In genomic region chr14:34085695-34086094, GRCh38 we compare ENCODE assay signal across 22 cellular contexts.
"Had no signal": no experiment of that assay in that cellular context is flagged by ENCODE, and none has a peak within 500 bp of the region (broad histone marks: within the 10 kb centered on the region; RNA-seq: fewer than 3 reads in every experiment).

No MANE protein-coding gene starts in this region.

- H3K27me3 Mint-ChIP-seq: stimulated activated memory B cell treated with anti-CD40 and anti-IgM and Interleukin-4, amounts not matched to agents 10 μg/mL and 1 μg/mL and 100 μg/mL, for 72 hours had no signal

- H3K27ac ChIP-seq: dorsolateral prefrontal cortex, gastroesophageal sphincter, parathyroid adenoma, prostate gland, spleen, tibial artery, upper lobe of right lung, vagina had no signal

- H3K4me1 Mint-ChIP-seq: stimulated activated memory B cell treated with anti-CD40 and anti-IgM and Interleukin-4, amounts not matched to agents 10 μg/mL and 1 μg/mL and 100 μg/mL, for 72 hours had no signal

- H3K36me3 ChIP-seq: gastroesophageal sphincter, prostate gland, spleen, tibial artery, upper lobe of right lung, vagina had no signal

- H3K4me3 Mint-ChIP-seq: naive thymus-derived CD4-positive, alpha-beta T cell; nephron progenitor cell; stimulated activated memory B cell treated with anti-CD40 and anti-IgM and Interleukin-4, amounts not matched to agents 10 μg/mL and 1 μg/mL and 100 μg/mL, for 72 hours; stimulated activated naive CD8-positive, alpha-beta T cell treated with anti-CD3 and anti-CD28 coated beads, Interleukin-15, Interleukin-2, amounts not matched to agents 100 ng/mL and 50 ng/mL, for 24 hours had no signal

- H3K27ac Mint-ChIP-seq: naive thymus-derived CD4-positive, alpha-beta T cell; nephron progenitor cell; stimulated activated memory B cell treated with anti-CD40 and anti-IgM and Interleukin-4, amounts not matched to agents 10 μg/mL and 1 μg/mL and 100 μg/mL, for 72 hours; stimulated activated naive CD8-positive, alpha-beta T cell treated with anti-CD3 and anti-CD28 coated beads, Interleukin-15, Interleukin-2, amounts not matched to agents 100 ng/mL and 50 ng/mL, for 24 hours had no signal

- H3K4me3 ChIP-seq: dorsolateral prefrontal cortex, gastroesophageal sphincter, lung, prostate gland, spleen, tibial artery, upper lobe of right lung, vagina had no signal

- H3K9me3 ChIP-seq: gastroesophageal sphincter, prostate gland, tibial artery, upper lobe of right lung, vagina had no signal

- DNase-seq: cortex of kidney; dorsolateral prefrontal cortex; effector CD8-positive, alpha-beta T cell; glutamatergic neuron; left ventricle myocardium superior; naive thymus-derived CD4-positive, alpha-beta T cell; nephron progenitor cell; retina; spleen; stimulated activated CD4-positive, alpha-beta T cell treated with anti-CD3 and anti-CD28 coated beads, Interleukin-15, amount 100 ng/mL, for 24 hours; stimulated activated CD4-positive, alpha-beta T cell treated with anti-CD3 and anti-CD28 coated beads, Interleukin-1b, Interleukin-23, amount 100 ng/mL, for 48 hours; stimulated activated CD4-positive, alpha-beta T cell treated with anti-CD3 and anti-CD28 coated beads, Interleukin-4, amount 100 ng/mL, for 24 hours; tibial artery; upper lobe of right lung had no signal

- H3K27me3 ChIP-seq: dorsolateral prefrontal cortex, gastroesophageal sphincter, spleen, tibial artery, upper lobe of right lung, vagina had no signal

- H2AFZ ChIP-seq: parathyroid adenoma had no signal

- H3K4me1 ChIP-seq: parathyroid adenoma, spleen had no signal

- H3K9me3 Mint-ChIP-seq: stimulated activated memory B cell treated with anti-CD40 and anti-IgM and Interleukin-4, amounts not matched to agents 10 μg/mL and 1 μg/mL and 100 μg/mL, for 72 hours; stimulated activated naive CD8-positive, alpha-beta T cell treated with anti-CD3 and anti-CD28 coated beads, Interleukin-15, Interleukin-2, amounts not matched to agents 100 ng/mL and 50 ng/mL, for 24 hours had no signal

- ATAC-seq: gastroesophageal sphincter; left ventricle myocardium superior; naive thymus-derived CD4-positive, alpha-beta T cell; sciatic nerve; stimulated activated memory B cell treated with anti-CD40 and anti-IgM and Interleukin-4, amounts not matched to agents 10 μg/mL and 1 μg/mL and 100 μg/mL, for 72 hours; upper lobe of right lung had no signal

- H3K79me2 ChIP-seq: parathyroid adenoma had no signal

- H3K9ac ChIP-seq: parathyroid adenoma had no signal

- H3K36me3 Mint-ChIP-seq: stimulated activated memory B cell treated with anti-CD40 and anti-IgM and Interleukin-4, amounts not matched to agents 10 μg/mL and 1 μg/mL and 100 μg/mL, for 72 hours had no signal
